ENCODE assay signal across 1 cellular context in the genomic region with DNA sequence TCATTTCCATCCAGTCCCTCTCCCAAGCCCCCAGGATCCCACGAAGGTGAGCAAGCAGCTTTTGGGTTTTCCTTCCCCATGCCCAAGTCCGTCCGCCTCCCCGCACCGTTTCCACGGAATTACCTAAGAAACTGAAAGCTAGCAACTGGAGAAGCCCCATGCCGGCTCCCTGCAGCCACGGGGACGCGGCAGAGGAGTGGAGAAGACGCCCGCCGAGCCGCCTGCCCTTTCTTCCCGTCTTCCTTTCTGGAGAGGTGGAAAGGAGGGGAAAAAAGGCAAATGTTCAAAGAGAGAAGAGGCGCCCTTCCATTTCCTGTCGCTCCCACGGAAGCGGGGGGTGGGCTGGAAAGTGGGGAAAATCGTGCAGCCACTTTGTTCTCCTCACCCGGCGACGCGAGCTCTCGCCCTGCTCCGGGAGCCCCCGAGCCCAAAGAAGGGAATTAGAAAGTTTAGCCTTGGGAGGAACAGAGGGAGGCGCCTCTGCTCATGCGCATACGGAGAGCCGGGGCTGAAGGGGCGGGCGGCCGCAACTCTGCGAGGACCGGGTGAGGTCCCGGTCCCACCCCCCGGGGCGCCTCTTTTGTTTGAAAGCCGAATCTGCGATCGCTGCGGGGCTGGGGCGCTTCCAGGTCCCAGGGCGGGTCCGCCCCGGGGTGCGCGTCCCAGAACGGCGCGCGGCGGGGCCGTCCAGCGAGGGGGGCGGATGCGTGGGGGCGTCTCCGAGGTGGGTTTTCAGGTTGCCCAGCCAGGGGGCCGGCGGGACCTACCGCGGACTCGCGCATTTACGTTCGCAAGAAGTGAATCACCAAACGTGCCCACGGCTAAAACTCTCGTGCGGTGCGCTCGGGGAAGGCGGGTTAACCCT.
TF ChIP-seq lines count a peak whose summit lies in the region.

Gene LAMB1 (minus strand): TSS at position 436 of the 865 bp plus-strand sequence. CDS start 276 bp downstream, at position 160.

TF ChIP-seq in IMR-90, 13 proteins besides CTCF, POLR2A, EP300 and RAD21:
- TF ChIP-seq RCOR1 (IDR thresholded peaks at IDR 0.05; ENCODE audit: insufficient replicate concordance, low read length), result no peak
- no peak for TF ChIP-seq SMC3 (IDR thresholded peaks at IDR 0.05; ENCODE audit: low read depth, low read length)
- TF ChIP-seq BHLHE40 (IDR thresholded peaks at IDR 0.05; ENCODE audit: low read depth, low read length), result peak; percentile 95
- TF ChIP-seq FOS (IDR thresholded peaks at IDR 0.05; ENCODE audit: low read depth, low read length), result no peak; the same call in 1 of the 2 replicates
- TF ChIP-seq MAZ (IDR thresholded peaks at IDR 0.05; ENCODE audit: borderline replicate concordance, low read depth, low read length), result 0 out of 2 replicates have a peak, but pooled peaks have one; percentile 31
